Comparison of ENCODE assay signal across 8 cellular contexts in the genomic region with DNA sequence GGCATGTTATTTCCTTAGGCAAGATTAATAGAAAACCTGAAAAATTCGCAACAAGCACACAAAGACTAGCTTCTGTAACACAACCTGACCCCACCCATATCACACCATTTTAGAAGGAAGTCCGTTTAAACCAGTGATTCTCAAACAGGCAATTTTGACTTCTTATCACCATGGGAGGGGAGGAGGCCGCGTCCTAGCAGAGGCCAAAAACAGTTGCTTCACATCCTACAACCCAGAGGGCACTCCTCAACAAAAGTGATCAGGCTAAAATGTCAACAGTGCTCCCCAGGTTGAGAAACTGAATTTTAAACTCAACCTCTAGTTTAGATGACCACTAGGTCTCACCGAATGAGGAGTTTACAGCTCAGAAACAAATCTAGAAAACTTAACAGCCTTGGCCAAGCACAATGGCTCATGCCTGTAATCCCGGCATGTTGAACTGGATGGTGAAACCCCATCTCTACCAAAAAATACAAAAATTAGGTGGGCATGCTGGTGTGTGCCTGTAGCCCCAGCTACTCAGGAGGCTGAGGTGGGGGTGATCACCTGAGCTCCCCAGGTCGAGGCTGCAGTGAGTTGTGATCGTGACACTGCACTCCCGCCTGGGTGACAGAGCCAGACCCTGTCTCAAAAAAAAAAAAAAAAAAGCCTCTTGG. TPM values are rescaled to one million over a fixed set of nuclear protein-coding genes. Genes with fewer than 3 reads are reported as not detected.
DNase-seq lines count a peak whose midpoint lies in the region; ATAC-seq, FAIRE-seq and TF ChIP-seq lines count a peak whose summit lies in the region.

No MANE protein-coding gene starts in this region.

- no TSS peak for BruUV-seq in endothelial cell of umbilical vein (replicated peaks; lab: Mats Ljungman, UMichigan)

- H2BK120ac ChIP-seq in trophoblast cell (ENCODE audit: insufficient read depth, low read length, poor library complexity) = no peak overlapping the region

- H3K79me2 ChIP-seq in OCI-LY3 (ENCODE audit: low read length) (peaks cover 98% of the 10 kb centered on the region), endothelial cell of umbilical vein (ENCODE audit: control insufficient read depth, insufficient read depth, low read length) (peaks cover 87% of the 10 kb centered on the region), trophoblast cell (ENCODE audit: control insufficient read depth, insufficient read depth, low read length, poor library complexity) (peaks cover 45% of the 10 kb centered on the region)

- POLR2A ChIA-PET in endothelial cell of umbilical vein (lab: Charles Lee) = interaction anchor here (1.0 kb wide), 1 partner anchor 283 kb away, joined by 3 read pairs; a partner anchor contains a TSS

- H3K36me3 ChIP-seq in OCI-LY3 (replicated peaks; ENCODE audit: low read depth, low read length) = peaks cover 62% of the 10 kb centered on the region
- H3K36me3 ChIP-seq in endothelial cell of umbilical vein (ENCODE audit: control insufficient read depth in 2 of 2, extremely low read depth in 1 of 2, insufficient read depth in 2 of 2, low read length in 2 of 2) = no peaks in the 10 kb centered on the region
- H3K36me3 ChIP-seq in trophoblast cell (ENCODE audit: control insufficient read depth in 1 of 2, insufficient read depth in 2 of 2, low read length in 2 of 2) = peaks cover 2 to 6% of the 10 kb centered on the region in 2 experiments

- no peak overlapping the region for H2BK5ac ChIP-seq in trophoblast cell (ENCODE audit: low read depth, low read length, poor library complexity)

- no peak overlapping the region for H2AFZ ChIP-seq in OCI-LY3 (ENCODE audit: low read depth, low read length)
- no peak overlapping the region for H2AFZ ChIP-seq in endothelial cell of umbilical vein (ENCODE audit: low read depth, low read length)
- no peak overlapping the region for H2AFZ ChIP-seq in trophoblast cell (ENCODE audit: insufficient read depth, low read length, poor library complexity)

- H3K9me3 ChIP-seq in OCI-LY3 (ENCODE audit: insufficient read depth, low read length) (no peaks in the 10 kb centered on the region), endothelial cell of umbilical vein (replicated peaks; ENCODE audit: control insufficient read depth, insufficient read depth, low read length) (no peaks in the 10 kb centered on the region), trophoblast cell (ENCODE audit: insufficient read depth, low read depth, low read length) (no peaks in the 10 kb centered on the region)

- H3K9ac ChIP-seq in OCI-LY3 (ENCODE audit: low read length) (peak overlapping the region; percentile 98), endothelial cell of umbilical vein (replicated peaks; ENCODE audit: extremely low read depth, insufficient read depth, low read length) (no peak overlapping the region), trophoblast cell (ENCODE audit: low read length) (no peak overlapping the region)

- H2BK12ac ChIP-seq in trophoblast cell (ENCODE audit: low read length) = no peak overlapping the region

- no peak overlapping the region for H4K91ac ChIP-seq in trophoblast cell (ENCODE audit: low read depth, low read length)

- intact Hi-C loops in endothelial cell of umbilical vein (cut with micrococcal nuclease) = loop anchor here (10.0 kb wide), 1 partner anchor 170 kb away; a partner anchor contains a TSS

- no peak for TF ChIP-seq CTCF in OCI-LY3 (IDR thresholded peaks at IDR 0.05; ENCODE audit: low read depth, low read length)
- TF ChIP-seq CTCF in endothelial cell of umbilical vein (IDR thresholded peaks at IDR 0.05; ENCODE audit: extremely low read depth in 1 of 2, insufficient read depth in 1 of 2, low read depth in 1 of 2, low read length in 2 of 2) = no peak

- H3K9me1 ChIP-seq in endothelial cell of umbilical vein (replicated peaks; ENCODE audit: control insufficient read depth, extremely low read depth, insufficient read depth, low read length) = no peaks in the 10 kb centered on the region

- peaks cover 74% of the 10 kb centered on the region for H4K20me1 ChIP-seq in OCI-LY3 (ENCODE audit: insufficient read depth, low read length)
- H4K20me1 ChIP-seq in endothelial cell of umbilical vein (replicated peaks; ENCODE audit: control insufficient read depth, extremely low read depth, insufficient read depth, low read length) = peaks cover 12% of the 10 kb centered on the region

- TF ChIP-seq POLR2A in endothelial cell of umbilical vein (IDR thresholded peaks at IDR 0.05; ENCODE audit: low read depth, low read length) = no peak

- no peak overlapping the region for H3K14ac ChIP-seq in trophoblast cell (ENCODE audit: low read length)

- DNase-seq in endothelial cell of umbilical vein (ENCODE audit: low read depth, low spot score) (no peak), trophoblast cell (no peak), HPDE6-E6E7 (ENCODE audit: extremely low spot score) (no peak), dermis blood vessel endothelial cell (no peak), mucosa of gallbladder (ENCODE audit: low spot score) (no peak)

- H3K79me1 ChIP-seq in trophoblast cell (ENCODE audit: low read length) = peaks cover 26% of the 10 kb centered on the region

- no peak for ATAC-seq in HG03439 (IDR thresholded peaks at IDR 0.05; ENCODE audit: unreplicated experiment)

- CTCF ChIA-PET in endothelial cell of umbilical vein (lab: Charles Lee) = interaction anchor here (0.7 to 7.7 kb wide), 8 partner anchors 8 to 460 kb away, joined by 3 to 104 read pairs (median 6); no protein-coding TSS in a partner anchor

- H3K18ac ChIP-seq in trophoblast cell (ENCODE audit: low read length) = no peak overlapping the region

- H3K23ac ChIP-seq in trophoblast cell (ENCODE audit: low read length) = no peak overlapping the region

- H2AK5ac ChIP-seq in trophoblast cell (ENCODE audit: low read length) = no peak overlapping the region

- H3K4me2 ChIP-seq in OCI-LY3 (ENCODE audit: low read length) (peak overlapping the region; percentile 80), endothelial cell of umbilical vein (ENCODE audit: insufficient read depth, low read length) (peak overlapping the region; percentile 97), trophoblast cell (ENCODE audit: low read length) (peak overlapping the region; percentile 72)

- no peak overlapping the region for H4K8ac ChIP-seq in trophoblast cell (ENCODE audit: low read depth, low read length)

- H3K4me1 ChIP-seq in OCI-LY3 (ENCODE audit: low read length) = peaks cover 59% of the 10 kb centered on the region
- H3K4me1 ChIP-seq in endothelial cell of umbilical vein (ENCODE audit: control insufficient read depth, extremely low read depth, insufficient read depth, low read length) = peaks cover 58% of the 10 kb centered on the region
- H3K4me1 ChIP-seq in trophoblast cell (ENCODE audit: control insufficient read depth in 1 of 2, insufficient read depth in 2 of 2, low read length in 2 of 2) = peaks cover 6 to 11% of the 10 kb centered on the region in 2 experiments

- H3K27ac ChIP-seq in OCI-LY3 (ENCODE audit: low read length) = peak overlapping the region; percentile 95
- peak overlapping the region; percentile 15 for H3K27ac ChIP-seq in endothelial cell of umbilical vein (ENCODE audit: insufficient read depth, low read depth, low read length)
- H3K27ac ChIP-seq in trophoblast cell (ENCODE audit: low read depth, low read length) = peak overlapping the region; percentile 16

- WGBS in trophoblast cell (ENCODE audit: extremely low coverage, insufficient coverage, insufficient read length) = no CpG with 5 or more reads among the region's 9 CpGs

- H3K27me3 ChIP-seq in OCI-LY3 (ENCODE audit: low read depth, low read length) (no peaks in the 10 kb centered on the region), endothelial cell of umbilical vein (ENCODE audit: control insufficient read depth in 2 of 2, insufficient read depth in 2 of 2, low read length in 2 of 2) (no peaks in the 10 kb centered on the region), trophoblast cell (ENCODE audit: insufficient read depth, low read length) (no peaks in the 10 kb centered on the region)

- H3K4me3 ChIP-seq in GM08714 (ENCODE audit: low read length) (peak overlapping the region; percentile 82), OCI-LY3 (ENCODE audit: low read length) (peak overlapping the region; percentile 82), endothelial cell of umbilical vein (replicated peaks in 1 of 3; ENCODE audit: insufficient read depth in 1 of 3, low read depth in 1 of 3, low read length in 3 of 3) (peak overlapping the region in 1 of 3 experiments; percentile 97), trophoblast cell (ENCODE audit: low read depth, low read length) (no peak overlapping the region)

- dilution Hi-C loops in endothelial cell of umbilical vein (cut with MboI; ENCODE audit: extremely low pct_ligation_motif_present, low sequenced_read_pairs) = no loop called here

- H3K4ac ChIP-seq in trophoblast cell (ENCODE audit: low read depth, low read length) = peak overlapping the region; percentile 93

- no peak overlapping the region for H4K12ac ChIP-seq in trophoblast cell (ENCODE audit: low read depth, low read length)

- FAIRE-seq in endothelial cell of umbilical vein (lab: Jason Lieb, UNC) = no peak

TF ChIP-seq in endothelial cell of umbilical vein, 7 proteins besides CTCF, POLR2A, EP300 and RAD21 (continues in another document):
- TF ChIP-seq FOS (IDR thresholded peaks at IDR 0.05; ENCODE audit: borderline replicate concordance, insufficient read depth, low read length) = no peak

RNA-seq across cellular contexts. Expression of a gene that starts 3.4 kb away (rescaled TPM):
- total RNA-seq in endothelial cell of umbilical vein (109 and 121 TPM in 2 replicates), dermis blood vessel endothelial cell (97.3 and 135 TPM in 2 replicates), mucosa of gallbladder (64.5 TPM)
- polyA plus RNA-seq in endothelial cell of umbilical vein = 76.2 and 77.2 TPM in 2 replicates
- 79.8 and 86.5 TPM in 2 replicates for polyA plus RNA-seq in endothelial cell of umbilical vein (2011; cell fraction: cytosol; rRNA removed)
- 182 and 225 TPM in 2 replicates for polyA plus RNA-seq in endothelial cell of umbilical vein (2011; cell fraction: nucleus; rRNA removed)
- 121 and 140 TPM in 2 replicates for polyA plus RNA-seq in endothelial cell of umbilical vein (2012)
- polyA minus RNA-seq in endothelial cell of umbilical vein = 72.3 and 84.8 TPM in 2 replicates
- 55.6 TPM for polyA minus RNA-seq in endothelial cell of umbilical vein (2011; cell fraction: cytosol; rRNA and poly(A)+ RNA removed)
- polyA minus RNA-seq in endothelial cell of umbilical vein (2011; cell fraction: nucleus; rRNA and poly(A)+ RNA removed) = 144 and 189 TPM in 2 replicates
- polyA plus RNA-seq in trophoblast cell (2013) = 333 and 360 TPM in 2 replicates

RNA-seq across cellular contexts. Expression of a gene that starts 3.6 kb away (rescaled TPM):
- total RNA-seq in endothelial cell of umbilical vein = 18.0 and 26.2 TPM in 2 replicates
- 7.8 and 8.9 TPM in 2 replicates for polyA plus RNA-seq in endothelial cell of umbilical vein
- polyA plus RNA-seq in endothelial cell of umbilical vein (2011; cell fraction: cytosol; rRNA removed) = 11.2 and 11.7 TPM in 2 replicates
- 17.7 and 21.9 TPM in 2 replicates for polyA plus RNA-seq in endothelial cell of umbilical vein (2011; cell fraction: nucleus; rRNA removed)
- 10.4 and 18.0 TPM in 2 replicates for polyA plus RNA-seq in endothelial cell of umbilical vein (2012)
- 10.5 and 14.1 TPM in 2 replicates for polyA minus RNA-seq in endothelial cell of umbilical vein
- 18.0 TPM for polyA minus RNA-seq in endothelial cell of umbilical vein (2011; cell fraction: cytosol; rRNA and poly(A)+ RNA removed)
- polyA minus RNA-seq in endothelial cell of umbilical vein (2011; cell fraction: nucleus; rRNA and poly(A)+ RNA removed) = 13.2 and 15.8 TPM in 2 replicates
- 20.7 and 21.8 TPM in 2 replicates for polyA plus RNA-seq in trophoblast cell (2013)
- 8.5 and 21.5 TPM in 2 replicates for total RNA-seq in dermis blood vessel endothelial cell
- total RNA-seq in mucosa of gallbladder = 8.5 TPM

Comparison
In these comparisons a context has a peak if more than half of its experiments do, and no peak if none do; other contexts are left out.
1. H3K27ac ChIP-seq: peak in every context shown above with its lines; median percentile 95 in OCI-LY3; 16 in trophoblast cell; 15 in endothelial cell of umbilical vein.